ENCODE assay signal across 8 cellular contexts in the genomic region with DNA sequence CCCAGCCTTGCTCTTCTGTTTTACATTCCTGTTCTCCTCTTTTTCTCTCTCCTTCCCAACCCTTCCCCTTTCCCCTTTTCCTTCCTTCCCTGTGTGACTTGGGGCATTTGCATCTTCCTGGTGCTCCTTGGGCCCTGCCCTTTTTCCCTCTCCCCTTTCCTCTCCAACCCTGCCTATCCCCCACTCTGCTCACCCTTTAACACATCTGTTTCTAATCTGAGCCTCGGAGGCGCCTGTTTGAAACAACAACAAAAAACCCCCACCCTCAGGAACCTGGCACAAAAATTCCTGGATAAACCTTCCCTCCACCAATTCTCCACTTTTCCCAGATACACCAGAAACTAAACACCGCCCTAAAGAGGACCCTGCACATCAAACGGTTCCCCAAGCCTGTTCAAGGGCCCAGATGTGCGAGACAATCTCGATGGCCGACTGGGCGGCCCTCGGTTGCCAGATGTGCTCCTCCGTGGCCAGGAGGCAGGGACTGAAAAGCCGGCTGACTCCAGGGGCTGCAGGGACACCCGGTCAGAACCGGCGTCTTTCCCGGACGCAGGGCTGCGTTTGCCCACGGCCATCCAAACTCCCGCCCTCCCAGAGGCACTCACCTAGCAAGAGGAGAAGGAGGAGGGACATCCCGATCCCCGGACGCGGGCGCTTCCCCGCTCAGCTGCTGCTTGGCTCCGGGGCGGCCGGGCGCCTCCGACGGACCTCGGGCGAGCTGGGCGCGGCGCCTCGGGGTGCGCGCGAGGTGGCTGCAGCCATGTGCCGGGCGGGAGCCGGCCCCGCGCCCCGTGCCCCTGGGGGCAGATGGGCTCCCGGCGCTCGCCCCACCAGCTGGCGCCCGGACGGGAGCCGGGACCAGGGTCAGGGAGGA. TPM values are rescaled to one million over a fixed set of nuclear protein-coding genes. Genes with fewer than 3 reads are reported as not detected.
DNase-seq lines count a peak whose midpoint lies in the region; ATAC-seq, FAIRE-seq and TF ChIP-seq lines count a peak whose summit lies in the region.

No MANE protein-coding gene starts in this region.

- H3K4me1 ChIP-seq in CD8-positive, alpha-beta memory T cell (ENCODE audit: insufficient read depth, low read length), result peaks cover 9% of the 10 kb centered on the region
- H3K4me1 ChIP-seq in endothelial cell of umbilical vein (ENCODE audit: control insufficient read depth, extremely low read depth, insufficient read depth, low read length), result peaks cover 8% of the 10 kb centered on the region

- no peak for TF ChIP-seq POLR2A in endothelial cell of umbilical vein (IDR thresholded peaks at IDR 0.05; ENCODE audit: low read depth, low read length)

- H3K27me3 Mint-ChIP-seq in CD8-positive, alpha-beta memory T cell, result peaks cover 43 to 79% of the 10 kb centered on the region in 2 donors
- peaks cover 33 to 60% (median 49%) of the 10 kb centered on the region in 5 donors for H3K27me3 Mint-ChIP-seq in naive thymus-derived CD8-positive, alpha-beta T cell

- FAIRE-seq in endothelial cell of umbilical vein (lab: Jason Lieb, UNC), result no peak

- H3K79me2 ChIP-seq in endothelial cell of umbilical vein (ENCODE audit: control insufficient read depth, insufficient read depth, low read length), result no peaks in the 10 kb centered on the region

- intact Hi-C loops in endothelial cell of umbilical vein (cut with micrococcal nuclease), result no loop called here

- BruUV-seq in endothelial cell of umbilical vein (replicated peaks; lab: Mats Ljungman, UMichigan), result no TSS peak

- H3K36me3 ChIP-seq in CD8-positive, alpha-beta memory T cell (ENCODE audit: insufficient read depth, low read length), result no peaks in the 10 kb centered on the region
- no peaks in the 10 kb centered on the region for H3K36me3 ChIP-seq in endothelial cell of umbilical vein (ENCODE audit: control insufficient read depth in 2 of 2, extremely low read depth in 1 of 2, insufficient read depth in 2 of 2, low read length in 2 of 2)

- peaks cover 24% of the 10 kb centered on the region for H3K27me3 ChIP-seq in CD8-positive, alpha-beta memory T cell (ENCODE audit: insufficient read depth, low read length, poor library complexity, severe bottlenecking)
- H3K27me3 ChIP-seq in endothelial cell of umbilical vein (ENCODE audit: control insufficient read depth in 2 of 2, insufficient read depth in 2 of 2, low read length in 2 of 2), result peaks cover 0 to 15% of the 10 kb centered on the region in 2 experiments

- CTCF ChIA-PET in CD8-positive, alpha-beta memory T cell (lab: Charles Lee), result no interaction called here
- CTCF ChIA-PET in endothelial cell of umbilical vein (lab: Charles Lee), result interaction anchor here (1.1 to 1.3 kb wide), 3 partner anchors 30 to 92 kb away, joined by 3 to 5 read pairs (median 4); no protein-coding TSS in a partner anchor

- peaks cover 0 to 2% (median 0%) of the 10 kb centered on the region in 5 donors for H3K9me3 Mint-ChIP-seq in CD8-positive, alpha-beta memory T cell
- peaks cover 0 to 5% (median 0%) of the 10 kb centered on the region in 9 donors for H3K9me3 Mint-ChIP-seq in naive thymus-derived CD8-positive, alpha-beta T cell

- no peaks in the 10 kb centered on the region for H3K9me1 ChIP-seq in endothelial cell of umbilical vein (replicated peaks; ENCODE audit: control insufficient read depth, extremely low read depth, insufficient read depth, low read length)

- no peaks in the 10 kb centered on the region for H4K20me1 ChIP-seq in endothelial cell of umbilical vein (replicated peaks; ENCODE audit: control insufficient read depth, extremely low read depth, insufficient read depth, low read length)

- H3K4me1 Mint-ChIP-seq in CD8-positive, alpha-beta memory T cell, result peaks cover 11 to 20% (median 16%) of the 10 kb centered on the region in 3 donors
- peaks cover 18 to 38% (median 31%) of the 10 kb centered on the region in 4 donors for H3K4me1 Mint-ChIP-seq in naive thymus-derived CD8-positive, alpha-beta T cell

- H2AFZ ChIP-seq in endothelial cell of umbilical vein (ENCODE audit: low read depth, low read length), result peak overlapping the region; percentile 88

- no peaks in the 10 kb centered on the region for H3K36me3 Mint-ChIP-seq in CD8-positive, alpha-beta memory T cell
- no peaks in the 10 kb centered on the region for H3K36me3 Mint-ChIP-seq in naive thymus-derived CD8-positive, alpha-beta T cell

- no peak for DNase-seq in CD8-positive, alpha-beta memory T cell
- DNase-seq in NCI-H2029 (lab: John Stamatoyannopoulos, UW) (peak; percentile 36), endothelial cell of umbilical vein (ENCODE audit: low read depth, low spot score) (no peak), AML-193 (lab: John Stamatoyannopoulos, UW) (no peak), superior temporal gyrus (ENCODE audit: extremely low spot score) (no peak)
- DNase-seq in naive thymus-derived CD8-positive, alpha-beta T cell, result no peak

- ATAC-seq in naive thymus-derived CD8-positive, alpha-beta T cell, result peak in 1 of 2 donors; percentile 23
- ATAC-seq in GM19328 (IDR thresholded peaks at IDR 0.05; ENCODE audit: unreplicated experiment) (no peak), HG03045 (IDR thresholded peaks at IDR 0.05; ENCODE audit: unreplicated experiment) (no peak)

- dilution Hi-C loops in endothelial cell of umbilical vein (cut with MboI; ENCODE audit: extremely low pct_ligation_motif_present, low sequenced_read_pairs), result no loop called here

- POLR2A ChIA-PET in CD8-positive, alpha-beta memory T cell (lab: Charles Lee), result no interaction called here
- POLR2A ChIA-PET in endothelial cell of umbilical vein (lab: Charles Lee), result interaction anchor here (0.5 kb wide), 1 partner anchor 26 kb away, joined by 3 read pairs; no protein-coding TSS in a partner anchor
- POLR2A ChIA-PET in naive thymus-derived CD8-positive, alpha-beta T cell (lab: Charles Lee), result no interaction called here

- no peak overlapping the region for H3K9ac ChIP-seq in endothelial cell of umbilical vein (replicated peaks; ENCODE audit: extremely low read depth, insufficient read depth, low read length)

- no peak overlapping the region for H3K27ac ChIP-seq in CD8-positive, alpha-beta memory T cell (ENCODE audit: low read depth, low read length)
- no peak overlapping the region for H3K27ac ChIP-seq in endothelial cell of umbilical vein (ENCODE audit: insufficient read depth, low read depth, low read length)

- TF ChIP-seq CTCF in endothelial cell of umbilical vein (IDR thresholded peaks at IDR 0.05; ENCODE audit: extremely low read depth in 1 of 2, insufficient read depth in 1 of 2, low read depth in 1 of 2, low read length in 2 of 2), result no peak

- peak overlapping the region in 2 of 8 donors; percentile 5 to 7 for H3K27ac Mint-ChIP-seq in CD8-positive, alpha-beta memory T cell
- peak overlapping the region in 2 of 10 donors; percentile 13 to 52 for H3K27ac Mint-ChIP-seq in naive thymus-derived CD8-positive, alpha-beta T cell

- H3K9me3 ChIP-seq in CD8-positive, alpha-beta memory T cell (ENCODE audit: low read length), result no peaks in the 10 kb centered on the region
- H3K9me3 ChIP-seq in endothelial cell of umbilical vein (replicated peaks; ENCODE audit: control insufficient read depth, insufficient read depth, low read length), result no peaks in the 10 kb centered on the region

- no peak overlapping the region for H3K4me3 ChIP-seq in CD8-positive, alpha-beta memory T cell (ENCODE audit: low read length)
- H3K4me3 ChIP-seq in endothelial cell of umbilical vein (replicated peaks in 1 of 3; ENCODE audit: insufficient read depth in 1 of 3, low read depth in 1 of 3, low read length in 3 of 3), result peak overlapping the region; percentile 17 to 40 (median 32)

- peak overlapping the region; percentile 76 for H3K4me2 ChIP-seq in endothelial cell of umbilical vein (ENCODE audit: insufficient read depth, low read length)

- peak overlapping the region in 5 of 7 donors; percentile 9 to 51 (median 37) for H3K4me3 Mint-ChIP-seq in CD8-positive, alpha-beta memory T cell
- peak overlapping the region; percentile 34 to 88 (median 63) for H3K4me3 Mint-ChIP-seq in naive thymus-derived CD8-positive, alpha-beta T cell

TF ChIP-seq in endothelial cell of umbilical vein, 7 proteins besides CTCF, POLR2A, EP300 and RAD21:
- TF ChIP-seq FOS (IDR thresholded peaks at IDR 0.05; ENCODE audit: borderline replicate concordance, insufficient read depth, low read length), result no peak
- no peak for TF ChIP-seq GATA2 (IDR thresholded peaks at IDR 0.05; ENCODE audit: insufficient read depth, insufficient read length, low read depth, low read length)
- no peak for TF ChIP-seq JUN (IDR thresholded peaks at IDR 0.05; ENCODE audit: borderline replicate concordance, insufficient read depth, insufficient read length, low read depth)
- no peak for TF ChIP-seq MYC (IDR thresholded peaks at IDR 0.05; ENCODE audit: low read depth, low read length)
- no peak for TF ChIP-seq POLR2AphosphoS5 (IDR thresholded peaks at IDR 0.05; ENCODE audit: insufficient read depth, low read depth, low read length)
- TF ChIP-seq EZH2 (IDR thresholded peaks at IDR 0.05; ENCODE audit: borderline replicate concordance, low read depth, low read length, severe bottlenecking), result peak; percentile 47
- TF ChIP-seq, protein P1, sequence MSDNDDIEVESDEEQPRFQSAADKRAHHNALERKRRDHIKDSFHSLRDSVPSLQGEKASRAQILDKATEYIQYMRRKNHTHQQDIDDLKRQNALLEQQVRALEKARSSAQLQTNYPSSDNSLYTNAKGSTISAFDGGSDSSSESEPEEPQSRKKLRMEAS (IDR thresholded peaks at IDR 0.05; ENCODE audit: insufficient read depth, insufficient read length), result no peak
TF ChIP-seq in endothelial cell of umbilical vein: peak in this region for 1.

RNA-seq across cellular contexts. Expression of gene CLMP, which starts 0.5 kb away (rescaled TPM):
- total RNA-seq in CD8-positive, alpha-beta memory T cell, result under 1 TPM; 0.07 to 0.09 TPM
- 0.31 TPM for polyA plus RNA-seq in CD8-positive, alpha-beta memory T cell
- 0.18 and 0.37 TPM in 2 replicates for total RNA-seq in endothelial cell of umbilical vein
- polyA plus RNA-seq in endothelial cell of umbilical vein, result 0.03 and 0.13 TPM in 2 replicates
- 0.25 and 0.28 TPM in 2 replicates for polyA plus RNA-seq in endothelial cell of umbilical vein (2011; cell fraction: cytosol; rRNA removed)
- 0.03 and 0.04 TPM in 2 replicates for polyA plus RNA-seq in endothelial cell of umbilical vein (2011; cell fraction: nucleus; rRNA removed)
- polyA plus RNA-seq in endothelial cell of umbilical vein (2012), result 5.7 and 7.9 TPM in 2 replicates
- polyA minus RNA-seq in endothelial cell of umbilical vein, result 0.22 and 0.91 TPM in 2 replicates
- polyA minus RNA-seq in endothelial cell of umbilical vein (2011; cell fraction: cytosol; rRNA and poly(A)+ RNA removed), result 27.0 TPM
- 0.10 and 0.24 TPM in 2 replicates for polyA minus RNA-seq in endothelial cell of umbilical vein (2011; cell fraction: nucleus; rRNA and poly(A)+ RNA removed)
- total RNA-seq in naive thymus-derived CD8-positive, alpha-beta T cell, result under 1 TPM in 1 of 2 experiments, not detected in 1; 0.08 TPM
- under 1 TPM; 0.08 to 0.28 (median 0.12) TPM for polyA plus RNA-seq in naive thymus-derived CD8-positive, alpha-beta T cell
